ENCODE assay signal across 24 cellular contexts in the genomic region with DNA sequence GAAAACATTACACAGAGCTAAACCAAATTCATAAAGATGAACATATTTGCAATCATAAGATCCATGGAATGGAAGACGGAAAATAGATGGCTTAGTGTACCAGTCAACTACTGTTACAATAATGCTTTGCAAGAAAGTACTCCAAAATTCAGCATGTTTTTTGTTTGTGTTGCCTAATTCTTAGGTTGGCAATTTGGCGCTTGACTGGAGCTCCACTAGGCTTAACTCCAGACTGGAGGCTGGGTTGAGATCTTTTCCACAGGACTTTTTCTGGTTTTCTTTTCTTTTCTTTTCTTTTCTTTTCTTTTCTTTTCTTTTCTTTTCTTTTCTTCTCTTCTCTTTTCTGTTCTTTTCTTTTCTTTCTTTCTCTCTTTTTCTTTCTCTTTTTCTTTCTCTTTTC.
"Had no signal": no experiment of that assay in that cellular context is flagged by ENCODE, and none has a peak within 500 bp of the region (broad histone marks: within the 10 kb centered on the region; RNA-seq: fewer than 3 reads in every experiment).

No MANE protein-coding gene starts in this region.

- H3K27me3 Mint-ChIP-seq: central memory CD8-positive, alpha-beta T cell; dendritic cell treated with granulocyte-macrophage colony-stimulating factor and Interleukin-4, amounts not matched to agents 40 ng/mL and 50 ng/mL, for 4 days; naive B cell; natural killer cell treated with Interleukin-12 subunit alpha and Interleukin-12 subunit beta and Interleukin-15 and Interleukin-18, amount 100 ng/mL, for 72 hours; progenitor cell of endocrine pancreas had no signal

- H3K27ac ChIP-seq: colonic mucosa, esophagus muscularis mucosa, lower lobe of right lung, pancreas, right atrium auricular region, stomach had no signal

- ATAC-seq: left ventricle myocardium superior; lower lobe of right lung; natural killer cell treated with Interleukin-12 subunit alpha and Interleukin-12 subunit beta and Interleukin-15 and Interleukin-18, amount 100 ng/mL, for 72 hours; pancreas; sciatic nerve; stimulated activated effector memory CD8-positive, alpha-beta T cell treated with anti-CD3 and anti-CD28 coated beads, Interleukin-12 subunit alpha, Interleukin-12 subunit beta, amount 100 ng/mL, for 72 hours had no signal

- DNase-seq: colonic mucosa; effector CD8-positive, alpha-beta T cell; endodermal cell; left ventricle myocardium superior; lower lobe of right lung; naive B cell; nucleus accumbens; pancreas; stimulated activated CD4-positive, alpha-beta T cell treated with anti-CD3 and anti-CD28 coated beads, Interleukin-12 subunit alpha, Interleukin-12 subunit beta, amount 100 ng/mL, for 4 hours; stimulated activated CD4-positive, alpha-beta T cell treated with anti-CD3 and anti-CD28 coated beads, Interleukin-2, amount 100 ng/mL, for 24 hours; stimulated activated CD4-positive, alpha-beta T cell treated with anti-CD3 and anti-CD28 coated beads, Interleukin-4, amount 100 ng/mL, for 24 hours; stimulated activated naive CD4-positive, alpha-beta T cell treated with Interleukin-2 at 50 U/mL for 16 hours; stomach; trophoblast cell had no signal

- H3K36me3 Mint-ChIP-seq: naive B cell; natural killer cell treated with Interleukin-12 subunit alpha and Interleukin-12 subunit beta and Interleukin-15 and Interleukin-18, amount 100 ng/mL, for 72 hours; stimulated activated effector memory CD8-positive, alpha-beta T cell treated with anti-CD3 and anti-CD28 coated beads, Interleukin-12 subunit alpha, Interleukin-12 subunit beta, amount 100 ng/mL, for 72 hours had no signal

- H3K27ac Mint-ChIP-seq: dendritic cell treated with granulocyte-macrophage colony-stimulating factor and Interleukin-4, amounts not matched to agents 40 ng/mL and 50 ng/mL, for 4 days; endodermal cell; natural killer cell treated with Interleukin-12 subunit alpha and Interleukin-12 subunit beta and Interleukin-15 and Interleukin-18, amount 100 ng/mL, for 72 hours; progenitor cell of endocrine pancreas; stimulated activated effector memory CD8-positive, alpha-beta T cell treated with anti-CD3 and anti-CD28 coated beads, Interleukin-12 subunit alpha, Interleukin-12 subunit beta, amount 100 ng/mL, for 72 hours had no signal

- H3K27me3 ChIP-seq: colonic mucosa, esophagus muscularis mucosa, pancreas, right atrium auricular region, stomach, thyroid gland had no signal

- H3K9me3 ChIP-seq: colonic mucosa, esophagus muscularis mucosa, lower lobe of right lung, pancreas, right atrium auricular region, stomach, thyroid gland had no signal

- H3K4me3 Mint-ChIP-seq: central memory CD8-positive, alpha-beta T cell; dendritic cell treated with granulocyte-macrophage colony-stimulating factor and Interleukin-4, amounts not matched to agents 40 ng/mL and 50 ng/mL, for 4 days; endodermal cell; naive B cell; natural killer cell treated with Interleukin-12 subunit alpha and Interleukin-12 subunit beta and Interleukin-15 and Interleukin-18, amount 100 ng/mL, for 72 hours; stimulated activated effector memory CD8-positive, alpha-beta T cell treated with anti-CD3 and anti-CD28 coated beads, Interleukin-12 subunit alpha, Interleukin-12 subunit beta, amount 100 ng/mL, for 72 hours had no signal

- H3K9me3 Mint-ChIP-seq: endodermal cell had no signal

- H3K36me3 ChIP-seq: colonic mucosa, esophagus muscularis mucosa, lower lobe of right lung, pancreas, right atrium auricular region, stomach, thyroid gland had no signal

- H3K4me2 ChIP-seq: smooth muscle cell had no signal

- H3K4me1 ChIP-seq: colonic mucosa, lower lobe of right lung, pancreas, right atrium auricular region had no signal

- H3K4me3 ChIP-seq: colonic mucosa, esophagus muscularis mucosa, lower lobe of right lung, pancreas, right atrium auricular region, smooth muscle cell, stomach, thyroid gland had no signal

- H3K4me1 Mint-ChIP-seq: central memory CD8-positive, alpha-beta T cell; naive B cell; stimulated activated effector memory CD8-positive, alpha-beta T cell treated with anti-CD3 and anti-CD28 coated beads, Interleukin-12 subunit alpha, Interleukin-12 subunit beta, amount 100 ng/mL, for 72 hours had no signal
